ENCODE assay signal across 9 cellular contexts in the genomic region with DNA sequence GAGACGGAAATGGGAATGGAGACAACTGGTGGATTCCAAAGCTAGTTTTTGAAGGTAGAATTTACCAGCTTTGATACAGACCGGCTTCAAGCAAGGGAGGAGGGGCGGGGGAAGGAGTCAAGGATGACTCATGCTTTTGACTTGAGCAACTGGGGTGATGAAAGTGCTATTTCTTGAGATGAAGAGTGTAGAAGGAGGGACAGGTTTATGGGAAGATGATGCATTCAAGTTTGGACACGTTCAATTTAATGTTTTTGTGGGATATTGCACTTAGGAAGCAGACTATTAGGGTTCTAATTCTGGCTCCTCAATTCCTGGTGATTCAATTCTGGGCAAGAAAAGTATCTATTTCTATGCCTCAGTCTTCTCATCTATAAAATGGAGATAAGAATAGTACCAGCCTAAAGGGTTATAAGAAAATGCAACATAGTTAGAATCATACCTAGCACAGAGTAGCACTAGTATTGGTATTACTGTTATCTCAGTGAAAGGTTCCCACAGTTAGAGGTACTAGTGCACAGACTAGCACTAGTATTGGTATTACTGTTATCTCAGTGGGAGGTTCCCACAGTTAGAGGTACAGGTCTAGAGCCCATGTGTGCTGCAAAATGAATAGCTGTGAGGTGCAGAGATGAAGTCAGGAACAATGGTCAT. TPM values are rescaled to one million over a fixed set of nuclear protein-coding genes. Genes with fewer than 3 reads are reported as not detected.
DNase-seq lines count a peak whose midpoint lies in the region; ATAC-seq, FAIRE-seq and TF ChIP-seq lines count a peak whose summit lies in the region.
"Had no signal": no experiment of that assay in that cellular context is flagged by ENCODE, and none has a peak within 500 bp of the region (broad histone marks: within the 10 kb centered on the region; RNA-seq: fewer than 3 reads in every experiment).

No MANE protein-coding gene starts in this region.

- H3K79me2 ChIP-seq in HCT116 (ENCODE audit: insufficient read depth, low read length), result no peaks in the 10 kb centered on the region
- no peaks in the 10 kb centered on the region for H3K79me2 ChIP-seq in keratinocyte (ENCODE audit: control insufficient read depth, insufficient read depth, low read length)

- H3K9me1 ChIP-seq in keratinocyte (ENCODE audit: control insufficient read depth, extremely low read depth, insufficient read depth, low read length), result no peaks in the 10 kb centered on the region

- FAIRE-seq in keratinocyte (lab: Jason Lieb, UNC), result peak; percentile 98
- FAIRE-seq: TTC549 had no signal

- H3K4me3 ChIP-seq in HCT116 (replicated peaks in 1 of 2; ENCODE audit: low read depth in 1 of 2, low read length in 2 of 2) (peak overlapping the region in 1 of 2 experiments; percentile 26; a peak in 2 of 4 replicates), NB4 (ENCODE audit: low read depth, low read length) (no peak overlapping the region), keratinocyte (ENCODE audit: control insufficient read depth in 2 of 3, extremely low read depth in 1 of 3, insufficient read depth in 2 of 3, low read depth in 1 of 3, low read length in 3 of 3) (peak overlapping the region in 1 of 3 experiments; percentile 18), HAP-1 (no peak overlapping the region)

- dilution Hi-C loops in keratinocyte (cut with MboI; ENCODE audit: extremely low pct_ligation_motif_present, low sequenced_read_pairs), result no loop called here

- no peaks in the 10 kb centered on the region for H4K20me1 ChIP-seq in HCT116 (ENCODE audit: insufficient read depth)
- no peaks in the 10 kb centered on the region for H4K20me1 ChIP-seq in keratinocyte (ENCODE audit: control insufficient read depth, extremely low read depth, insufficient read depth, low read length)

- intact Hi-C loops in HCT116 (cut with micrococcal nuclease), result no loop called here

- RAD21 ChIA-PET in HCT116 (lab: Charles Lee; ENCODE audit: low non-redundant PET in 1 of 2, low total read pairs in 2 of 2, uncharacterized antibody in 2 of 2, unreplicated experiment in 2 of 2), result interaction anchor here in 1 of 2 experiments (0.6 to 1.4 kb wide), 3 partner anchors 33 to 210 kb away, joined by 3 read pairs; no protein-coding TSS in a partner anchor

- BruUV-seq in HCT116 (replicated peaks; lab: Mats Ljungman, UMichigan), result no TSS peak

- H3K9me3 ChIP-seq in HCT116 (ENCODE audit: control insufficient read depth in 1 of 2, insufficient read depth in 1 of 2, low read depth in 1 of 2, low read length in 2 of 2) (no peaks in the 10 kb centered on the region), keratinocyte (ENCODE audit: control insufficient read depth, low read depth, low read length) (no peaks in the 10 kb centered on the region), HAP-1 (no peaks in the 10 kb centered on the region)

- H2AFZ ChIP-seq in HCT116 (ENCODE audit: low read depth, low read length, poor library complexity, severe bottlenecking) (peak overlapping the region; percentile 19), keratinocyte (ENCODE audit: control insufficient read depth, low read length) (no peak overlapping the region)

- no peaks in the 10 kb centered on the region for H3K9me2 ChIP-seq in HCT116 (ENCODE audit: insufficient read depth)

- TF ChIP-seq RAD21 in HCT116 (IDR thresholded peaks at IDR 0.05; ENCODE audit: low read depth), result 0 out of 2 replicates have a peak, but pooled peaks have one; percentile 6

- H3K9ac ChIP-seq in HCT116 (ENCODE audit: low read length), result peak overlapping the region; percentile 31
- peak overlapping the region; percentile 75 for H3K9ac ChIP-seq in keratinocyte (ENCODE audit: control insufficient read depth, extremely low read depth, insufficient read depth, low read length)

- CTCF ChIA-PET in HCT116 (lab: Charles Lee), result interaction anchor here (0.9 to 1.8 kb wide), 4 partner anchors 32 to 122 kb away, joined by 3 to 4 read pairs (median 4); no protein-coding TSS in a partner anchor

- H3K36me3 ChIP-seq in HCT116 (ENCODE audit: control insufficient read depth in 1 of 2, insufficient read depth in 2 of 2, low read length in 2 of 2), result no peaks in the 10 kb centered on the region
- H3K36me3 ChIP-seq in keratinocyte (ENCODE audit: control insufficient read depth in 2 of 2, extremely low read depth in 1 of 2, insufficient read depth in 2 of 2, low read length in 2 of 2), result peaks cover 7 to 42% of the 10 kb centered on the region in 2 experiments
- no peaks in the 10 kb centered on the region for H3K36me3 ChIP-seq in HAP-1 (replicated peaks)

- H3K4me2 ChIP-seq in HCT116 (ENCODE audit: low read length) (peak overlapping the region; percentile 69), keratinocyte (ENCODE audit: control insufficient read depth, extremely low read depth, insufficient read depth, low read depth, low read length) (peak overlapping the region; percentile 68)

- H3K4me1 ChIP-seq in HCT116 (ENCODE audit: control insufficient read depth in 1 of 2, insufficient read depth in 2 of 2, low read length in 2 of 2) (peaks cover 24 to 41% of the 10 kb centered on the region in 2 experiments), keratinocyte (ENCODE audit: control insufficient read depth, extremely low read depth, insufficient read depth, low read length) (peaks cover 45% of the 10 kb centered on the region), HAP-1 (peaks cover 5% of the 10 kb centered on the region; the same call in 1 of the 2 replicates)

- in situ Hi-C loops in GM13976 (cut with MboI; ENCODE audit: low sequenced_read_pairs, unreplicated experiment) (no loop called here), HAP-1 (cut with MboI; ENCODE audit: low sequenced_read_pairs) (no loop called here)

- H3K27me3 ChIP-seq in HCT116 (ENCODE audit: insufficient read depth, low read length) (no peaks in the 10 kb centered on the region), keratinocyte (ENCODE audit: control insufficient read depth, extremely low read depth, insufficient read depth, low read length) (no peaks in the 10 kb centered on the region), HAP-1 (ENCODE audit: low read depth) (no peaks in the 10 kb centered on the region)

- peak; percentile 61 for DNase-seq in GM13976 (ENCODE audit: low spot score)
- DNase-seq in HCT116 (ENCODE audit: low read depth, low spot score), result peak; percentile 76
- DNase-seq in NB4 (ENCODE audit: low read depth), result peak; percentile 86
- peak; percentile 36 for DNase-seq in activated gamma-delta T cell treated with anti-CD3 and anti-CD28 coated beads, Interleukin-2, amount 50 U/mL, for 16 hours (ENCODE audit: low read depth)
- DNase-seq in keratinocyte (ENCODE audit: low read depth, low spot score), result peak; percentile 96
- peak; percentile 27 for DNase-seq in stimulated activated CD8-positive, alpha-beta memory T cell treated with anti-CD3 and anti-CD28 coated beads, Interleukin-7, amount 100 ng/mL, for 24 hours (ENCODE audit: low read depth)
- DNase-seq in NCI-H526 (lab: John Stamatoyannopoulos, UW), result no peak
- DNase-seq in HAP-1 (ENCODE audit: low spot score in 2 of 2), result no peak

- TF ChIP-seq CTCF in GM13976 (IDR thresholded peaks at IDR 0.05; ENCODE audit: borderline replicate concordance, control extremely low read depth, extremely low read depth, insufficient read depth, missing control alignments) (no peak), HCT116 (IDR thresholded peaks at IDR 0.05 in 2 of 3, conservative IDR thresholded peaks at IDR 0.05 in 1 of 3; ENCODE audit: borderline replicate concordance in 1 of 3, insufficient read depth in 1 of 3, low read depth in 2 of 3, low read length in 2 of 3) (no peak), NB4 (IDR thresholded peaks at IDR 0.05; ENCODE audit: low read depth, low read length) (no peak), keratinocyte (optimal IDR thresholded peaks at IDR 0.05 in 1 of 3, IDR thresholded peaks at IDR 0.05 in 1 of 3, conservative IDR thresholded peaks at IDR 0.05 in 1 of 3; ENCODE audit: extremely low read depth in 1 of 3, insufficient read depth in 2 of 3, low read length in 3 of 3) (no peak)

- POLR2A ChIA-PET in HCT116 (lab: Charles Lee), result interaction anchor here (1.0 to 1.5 kb wide), 2 partner anchors 58 to 74 kb away, joined by 3 read pairs; no protein-coding TSS in a partner anchor

- H3K27ac ChIP-seq in HCT116 (ENCODE audit: low read depth, low read length) (peak overlapping the region; percentile 48), keratinocyte (ENCODE audit: control insufficient read depth, insufficient read depth, low read length) (peak overlapping the region; percentile 98)

- ATAC-seq in HCT116, result peak; percentile 83

- TF ChIP-seq POLR2A in HCT116 (IDR thresholded peaks at IDR 0.05; ENCODE audit: borderline replicate concordance, extremely low read depth, insufficient read depth, insufficient read length), result no peak
- no peak for TF ChIP-seq POLR2A in NB4 (IDR thresholded peaks at IDR 0.05; ENCODE audit: extremely low read depth, insufficient read length)

TF ChIP-seq in HCT116, 20 proteins besides CTCF, POLR2A, EP300 and RAD21 (continues in another document):
- TF ChIP-seq EZH2 (IDR thresholded peaks at IDR 0.05) (no peak), EGR1 (IDR thresholded peaks at IDR 0.05; ENCODE audit: low read depth) (no peak), SIN3A (IDR thresholded peaks at IDR 0.05; ENCODE audit: low read depth) (peak; percentile 32; the same call in 1 of the 2 replicates), CEBPB (IDR thresholded peaks at IDR 0.05; ENCODE audit: low read depth) (peak; percentile 98), ZFX (IDR thresholded peaks at IDR 0.05) (no peak), CBX3 (IDR thresholded peaks at IDR 0.05; ENCODE audit: low read depth) (peak; percentile 89), JUND (IDR thresholded peaks at IDR 0.05) (peak; percentile 96), ATF3 (IDR thresholded peaks at IDR 0.05) (no peak; the same call in 1 of the 2 replicates), FOSL1 (IDR thresholded peaks at IDR 0.05; ENCODE audit: low read depth) (peak; percentile 94), YY1 (IDR thresholded peaks at IDR 0.05; ENCODE audit: extremely low read depth, insufficient replicate concordance, low read depth, low read length) (peak; percentile 7), ZNF274 (IDR thresholded peaks at IDR 0.05; ENCODE audit: low read depth, low read length) (no peak), EZH2phosphoT487 (IDR thresholded peaks at IDR 0.05; ENCODE audit: borderline replicate concordance) (no peak)

RNA-seq across cellular contexts. Expression of gene NIPAL4, which starts 4.6 kb away (rescaled TPM):
- total RNA-seq in HCT116 (2021; ENCODE audit: unreplicated experiment), result 0.12 TPM
- polyA plus RNA-seq in HCT116 (2012), result 0.05 and 0.09 TPM in 2 replicates
- 8.2 to 12.6 TPM (median 10.3 TPM) in 3 replicates for polyA plus RNA-seq in keratinocyte
- polyA plus RNA-seq in keratinocyte (2011; ENCODE audit: low read depth), result 30.0 TPM
- 9.5 and 13.2 TPM in 2 replicates for polyA plus RNA-seq in keratinocyte (2011; cell fraction: cytosol; rRNA removed)
- 17.8 and 19.2 TPM in 2 replicates for polyA plus RNA-seq in keratinocyte (2011; cell fraction: nucleus; rRNA removed)
- polyA plus RNA-seq in keratinocyte (2012; ENCODE audit: low replicate concordance), result 11.3 and 73.1 TPM in 2 replicates
- 13.3 to 25.7 TPM (median 13.8 TPM) in 3 replicates for polyA minus RNA-seq in keratinocyte
- 9.4 TPM for polyA minus RNA-seq in keratinocyte (2011; cell fraction: cytosol; rRNA and poly(A)+ RNA removed)
- 7.9 and 10.2 TPM in 2 replicates for polyA minus RNA-seq in keratinocyte (2011; cell fraction: nucleus; rRNA and poly(A)+ RNA removed)

Comparison
In these comparisons a context has a peak if more than half of its experiments do, and no peak if none do; other contexts are left out.
1. DNase-seq: peak in GM13976 (single experiment), HCT116 (single experiment), NB4 (single experiment), activated gamma-delta T cell treated with anti-CD3 and anti-CD28 coated beads, Interleukin-2, amount 50 U/mL, for 16 hours (single experiment), keratinocyte (single experiment) and stimulated activated CD8-positive, alpha-beta memory T cell treated with anti-CD3 and anti-CD28 coated beads, Interleukin-7, amount 100 ng/mL, for 24 hours (single experiment); none in NCI-H526 (0 of 2) and HAP-1 (0 of 2).